8 cellular contexts compared by ENCODE assay signal in genomic region chr1:25037174-25038074, GRCh38.
DNase-seq lines count a peak whose midpoint lies in the region; ATAC-seq and TF ChIP-seq lines count a peak whose summit lies in the region.

No MANE protein-coding gene starts in this region.

- ATAC-seq in left lobe of liver (peak; percentile 74), GM19452 (IDR thresholded peaks at IDR 0.05; ENCODE audit: unreplicated experiment) (no peak), GM19328 (IDR thresholded peaks at IDR 0.05; ENCODE audit: unreplicated experiment) (no peak)

- no peak overlapping the region for H3K4me3 ChIP-seq in astrocyte of the cerebellum (ENCODE audit: low read depth, low read length)
- no peak overlapping the region for H3K4me3 ChIP-seq in stomach

- no peak overlapping the region for H3K27ac ChIP-seq in stomach

- H3K27me3 ChIP-seq in stomach = peaks cover 0 to 33% (median 0%) of the 10 kb centered on the region in 3 donors

- H3K9me3 ChIP-seq in stomach = no peaks in the 10 kb centered on the region

- H3K36me3 ChIP-seq in stomach = no peaks in the 10 kb centered on the region

- DNase-seq in Caki2 (ENCODE audit: low read depth) = peak; percentile 7
- peak; percentile 73 for DNase-seq in HuH-7.5 (ENCODE audit: low spot score)
- DNase-seq in T-helper 22 cell (ENCODE audit: low read depth) = peak; percentile 41
- no peak for DNase-seq in astrocyte of the cerebellum (ENCODE audit: low read depth)
- DNase-seq in left lobe of liver (ENCODE audit: low spot score) = no peak
- no peak for DNase-seq in stomach

- intact Hi-C loops in stomach (cut with DNase I; ENCODE audit: low total_unique reads) = no loop called here

- no peak for TF ChIP-seq EP300 in stomach (IDR thresholded peaks at IDR 0.05)

- no peak for TF ChIP-seq POLR2A in stomach (IDR thresholded peaks at IDR 0.05)

- in situ Hi-C loops in Caki2 (cut with HindIII; ENCODE audit: low pct_unique_long_range_greater_than_20kb, low sequenced_read_pairs) (no loop called here), astrocyte of the cerebellum (cut with HindIII; ENCODE audit: low sequenced_read_pairs) (no loop called here)

- 53 to 67% (median 63%) methylated on average over 7 to 11 of the region's 11 CpGs for WGBS in stomach, 5 donors

- peaks cover 0 to 27% (median 4%) of the 10 kb centered on the region in 4 donors for H3K4me1 ChIP-seq in stomach

- peak; percentile 82 for TF ChIP-seq CTCF in astrocyte of the cerebellum (IDR thresholded peaks at IDR 0.05; ENCODE audit: low read depth, low read length, missing control alignments)
- TF ChIP-seq CTCF in stomach (IDR thresholded peaks at IDR 0.05) = peak in 4 of 7 experiments; percentile 25 to 44 (median 39)

Comparison
In these comparisons a context has a peak if more than half of its experiments do, and no peak if none do; other contexts are left out.
1. DNase-seq: peak in Caki2 (single experiment), HuH-7.5 (single experiment) and T-helper 22 cell (single experiment); none in astrocyte of the cerebellum (single experiment), left lobe of liver (single experiment) and stomach (single experiment).